Comparison of ENCODE assay signal across 31 cellular contexts in genomic region chr3:178507507-178508442, GRCh38. TPM values are rescaled to one million over a fixed set of nuclear protein-coding genes. Genes with fewer than 3 reads are reported as not detected.
DNase-seq lines count a peak whose midpoint lies in the region; ATAC-seq, FAIRE-seq and TF ChIP-seq lines count a peak whose summit lies in the region.
"Had no signal": no experiment of that assay in that cellular context is flagged by ENCODE, and none has a peak within 500 bp of the region (broad histone marks: within the 10 kb centered on the region; RNA-seq: fewer than 3 reads in every experiment).

No MANE protein-coding gene starts in this region.

- intact Hi-C loops in Right ventricle myocardium inferior (cut with DNase I), result no loop called here
- intact Hi-C loops in cardiac septum (cut with DNase I), result no loop called here
- intact Hi-C loops in left colon (cut with DNase I, micrococcal nuclease), result no loop called here

- no peak for DNase-seq in Right ventricle myocardium inferior (ENCODE audit: missing footprints)
- DNase-seq in cardiac septum (ENCODE audit: low spot score), result no peak
- DNase-seq in bronchial epithelial cell (ENCODE audit: low read depth), result peak; percentile 29
- DNase-seq in left colon, result no peak
- DNase-seq in amygdala (lab: John Stamatoyannopoulos, UW), result no peak
- DNase-seq in erythroblast (lab: John Stamatoyannopoulos, UW), result no peak
- DNase-seq in islet precursor cell, result no peak
- DNase-seq: activated CD4-positive, alpha-beta T cell treated with anti-CD3 and anti-CD28 coated beads, Interleukin-2, amount 10 ng/mL, durations not matched to agents 7 days and 5 days; activated CD8-positive, alpha-beta memory T cell treated with anti-CD3 and anti-CD28 coated beads, Interleukin-2, amount 10 ng/mL, durations not matched to agents 7 days and 5 days; activated naive CD4-positive, alpha-beta T cell treated with Interleukin-2 at 50 U/mL for 16 hours; activated T-cell treated with anti-CD3 and anti-CD28 coated beads, Interleukin-2, amount 50 U/mL, for 72 hours; adrenal gland; BE2C; colonic mucosa; EL; HCEC 1CT; mammary epithelial cell; NCI-H1930; NCI-H510A treated with DMSO at 0.1 percent for 48 hours; stimulated activated CD4-positive, alpha-beta T cell treated with anti-CD3 and anti-CD28 coated beads, Interleukin-1b, Interleukin-23, amount 100 ng/mL, for 48 hours; upper lobe of left lung; WERI-Rb-1 had no signal

- ATAC-seq in Right ventricle myocardium inferior (peak; percentile 69), left colon (peak; percentile 73), GM21528 (IDR thresholded peaks at IDR 0.05; ENCODE audit: low FRiP score, unreplicated experiment) (no peak)
- ATAC-seq: activated CD8-positive, alpha-beta memory T cell treated with anti-CD3 and anti-CD28 coated beads, Interleukin-2, amount 10 ng/mL, durations not matched to agents 7 days and 5 days; activated T-cell treated with anti-CD3 and anti-CD28 coated beads, Interleukin-2, amount 50 U/mL, for 72 hours had no signal

- H3K36me3 ChIP-seq in bronchial epithelial cell (ENCODE audit: control insufficient read depth, insufficient read depth, low read length), result no peaks in the 10 kb centered on the region
- H3K36me3 ChIP-seq: adrenal gland, BE2C, breast epithelium, colonic mucosa, upper lobe of left lung, WERI-Rb-1 had no signal

- TF ChIP-seq CTCF in bronchial epithelial cell (IDR thresholded peaks at IDR 0.05; ENCODE audit: insufficient read depth, low read length, severe bottlenecking), result no peak

- no peaks in the 10 kb centered on the region for H3K27me3 ChIP-seq in bronchial epithelial cell (ENCODE audit: control insufficient read depth, insufficient read depth, low read length)
- H3K27me3 ChIP-seq: adrenal gland, BE2C, breast epithelium, colonic mucosa, upper lobe of left lung had no signal

- FAIRE-seq in bronchial epithelial cell (lab: Jason Lieb, UNC), result no peak

- TF ChIP-seq POLR2A in erythroblast (IDR thresholded peaks at IDR 0.05; ENCODE audit: low read length), result no peak

- no peak overlapping the region for H3K4me3 ChIP-seq in bronchial epithelial cell (ENCODE audit: low read depth, low read length)
- H3K4me3 ChIP-seq: adrenal gland, breast epithelium, colonic mucosa, SK-N-MC, upper lobe of left lung had no signal

RNA-seq across cellular contexts. Expression of gene KCNMB2, which starts 28.5 kb away (rescaled TPM):
- total RNA-seq in Right ventricle myocardium inferior (1.8 TPM), cardiac septum (3.8 TPM), bronchial epithelial cell (not detected in 2 replicates), left colon (under 1 TPM in 1 of 2 donors, not detected in 1; 0.31 TPM)
- total RNA-seq: A673; activated CD4-positive, alpha-beta T cell treated with anti-CD3 and anti-CD28 coated beads, Interleukin-2, amount 10 ng/mL, durations not matched to agents 7 days and 5 days; activated CD8-positive, alpha-beta memory T cell treated with anti-CD3 and anti-CD28 coated beads, Interleukin-2, amount 10 ng/mL, durations not matched to agents 7 days and 5 days; activated T-cell treated with anti-CD3 and anti-CD28 coated beads, Interleukin-2, amount 50 U/mL, for 72 hours; LHCN-M2; mammary epithelial cell; myocyte; pulmonary artery endothelial cell; subcutaneous adipose tissue; T-helper 2 cell treated with Interferon-gamma antibody and Interleukin-4, amounts not matched to agents 100 ng/mL and 5 ng/mL, for 36 hours had no signal
